Comparison of ENCODE assay signal across 13 cellular contexts in genomic region chr15:55344206-55344605, GRCh38. TPM values are rescaled to one million over a fixed set of nuclear protein-coding genes. Genes with fewer than 3 reads are reported as not detected.
DNase-seq lines count a peak whose midpoint lies in the region; ATAC-seq and TF ChIP-seq lines count a peak whose summit lies in the region.
"Had no signal": no experiment of that assay in that cellular context is flagged by ENCODE, and none has a peak within 500 bp of the region (broad histone marks: within the 10 kb centered on the region; RNA-seq: fewer than 3 reads in every experiment).

No MANE protein-coding gene starts in this region.

- TF ChIP-seq CTCF in GM23338 (conservative IDR thresholded peaks at IDR 0.05; ENCODE audit: low read depth in 2 of 2) = no peak

- CTCF ChIA-PET in activated CD8-positive, alpha-beta T cell treated with anti-CD3 and anti-CD28 coated beads, Interleukin-2, amount 10 ng/mL, durations not matched to agents 7 days and 5 days (lab: Charles Lee) = no interaction called here
- CTCF ChIA-PET in activated CD8-positive, alpha-beta memory T cell treated with anti-CD3 and anti-CD28 coated beads, Interleukin-2, amount 10 ng/mL, durations not matched to agents 7 days and 5 days (lab: Charles Lee) = no interaction called here

- H3K9me3 ChIP-seq in T-helper 17 cell (ENCODE audit: control insufficient read depth, low read length, poor library complexity, severe bottlenecking) = no peaks in the 10 kb centered on the region
- H3K9me3 ChIP-seq: gastroesophageal sphincter, stomach had no signal

- no peaks in the 10 kb centered on the region for H3K27me3 ChIP-seq in GM23338 (ENCODE audit: insufficient read depth)
- H3K27me3 ChIP-seq: gastroesophageal sphincter, stomach had no signal

- peak overlapping the region; percentile 7; the same call in 1 of the 2 replicates for H3K27ac ChIP-seq in GM23338 (ENCODE audit: low read depth)
- H3K27ac ChIP-seq: gastroesophageal sphincter, stomach had no signal

- DNase-seq in GM23338 (ENCODE audit: low spot score) = peak; percentile 74
- DNase-seq in T-helper 17 cell = no peak
- peak; percentile 9 for DNase-seq in hepatic stellate cell (ENCODE audit: low spot score)
- peak; percentile 61 for DNase-seq in renal cortical epithelial cell (ENCODE audit: low read depth)
- DNase-seq in NCI-H82 treated with DMSO at 0.1 percent for 48 hours (lab: John Stamatoyannopoulos, UW; ENCODE audit: unreplicated experiment) = no peak
- no peak for DNase-seq in activated CD8-positive, alpha-beta T cell treated with anti-CD3 and anti-CD28 coated beads, Interleukin-2, amount 10 ng/mL, durations not matched to agents 7 days and 5 days
- DNase-seq in activated CD8-positive, alpha-beta memory T cell treated with anti-CD3 and anti-CD28 coated beads, Interleukin-2, amount 10 ng/mL, durations not matched to agents 7 days and 5 days = no peak
- DNase-seq: DMS79, NCI-H524, stomach, T-helper 2 cell had no signal

- no peaks in the 10 kb centered on the region for H3K9me2 ChIP-seq in GM23338 (ENCODE audit: insufficient read depth)

- H3K27ac Mint-ChIP-seq in GM23338 = peak overlapping the region; percentile 75
- peak overlapping the region; percentile 16 for H3K27ac Mint-ChIP-seq in T-helper 17 cell
- no peak overlapping the region for H3K27ac Mint-ChIP-seq in activated CD8-positive, alpha-beta T cell treated with anti-CD3 and anti-CD28 coated beads, Interleukin-2, amount 10 ng/mL, durations not matched to agents 7 days and 5 days
- no peak overlapping the region for H3K27ac Mint-ChIP-seq in activated CD8-positive, alpha-beta memory T cell treated with anti-CD3 and anti-CD28 coated beads, Interleukin-2, amount 10 ng/mL, durations not matched to agents 7 days and 5 days

- no peaks in the 10 kb centered on the region for H3K36me3 Mint-ChIP-seq in GM23338 (ENCODE audit: low read depth)
- peaks cover 5% of the 10 kb centered on the region for H3K36me3 Mint-ChIP-seq in T-helper 17 cell (ENCODE audit: low read depth)
- H3K36me3 Mint-ChIP-seq in activated CD8-positive, alpha-beta T cell treated with anti-CD3 and anti-CD28 coated beads, Interleukin-2, amount 10 ng/mL, durations not matched to agents 7 days and 5 days (ENCODE audit: low read depth) = peaks cover 28% of the 10 kb centered on the region
- peaks cover 33% of the 10 kb centered on the region for H3K36me3 Mint-ChIP-seq in activated CD8-positive, alpha-beta memory T cell treated with anti-CD3 and anti-CD28 coated beads, Interleukin-2, amount 10 ng/mL, durations not matched to agents 7 days and 5 days

- no peaks in the 10 kb centered on the region for H3F3A ChIP-seq in GM23338 (replicated peaks; ENCODE audit: low read depth)

- H3K27me3 Mint-ChIP-seq in GM23338 (ENCODE audit: insufficient read depth, low read depth, poor library complexity) (peaks cover 7% of the 10 kb centered on the region), T-helper 17 cell (no peaks in the 10 kb centered on the region)
- H3K27me3 Mint-ChIP-seq in activated CD8-positive, alpha-beta T cell treated with anti-CD3 and anti-CD28 coated beads, Interleukin-2, amount 10 ng/mL, durations not matched to agents 7 days and 5 days (ENCODE audit: low read depth) = no peaks in the 10 kb centered on the region
- H3K27me3 Mint-ChIP-seq in activated CD8-positive, alpha-beta memory T cell treated with anti-CD3 and anti-CD28 coated beads, Interleukin-2, amount 10 ng/mL, durations not matched to agents 7 days and 5 days = no peaks in the 10 kb centered on the region

- no peak overlapping the region for H3K4me2 ChIP-seq in GM23338

- H2AFZ ChIP-seq in GM23338 = no peak overlapping the region

- no peaks in the 10 kb centered on the region for H3K9me3 Mint-ChIP-seq in GM23338
- no peaks in the 10 kb centered on the region for H3K9me3 Mint-ChIP-seq in activated CD8-positive, alpha-beta T cell treated with anti-CD3 and anti-CD28 coated beads, Interleukin-2, amount 10 ng/mL, durations not matched to agents 7 days and 5 days (ENCODE audit: insufficient read depth)
- H3K9me3 Mint-ChIP-seq in activated CD8-positive, alpha-beta memory T cell treated with anti-CD3 and anti-CD28 coated beads, Interleukin-2, amount 10 ng/mL, durations not matched to agents 7 days and 5 days (ENCODE audit: low read depth) = no peaks in the 10 kb centered on the region

- no peaks in the 10 kb centered on the region for H3K79me2 ChIP-seq in GM23338 (replicated peaks; ENCODE audit: insufficient read depth)

- no peak overlapping the region for H3K4me3 ChIP-seq in GM23338
- H3K4me3 ChIP-seq: gastroesophageal sphincter, stomach had no signal

- H3K4me1 Mint-ChIP-seq in GM23338 (peaks cover 24% of the 10 kb centered on the region), T-helper 17 cell (no peaks in the 10 kb centered on the region)
- H3K4me1 Mint-ChIP-seq in activated CD8-positive, alpha-beta T cell treated with anti-CD3 and anti-CD28 coated beads, Interleukin-2, amount 10 ng/mL, durations not matched to agents 7 days and 5 days (ENCODE audit: low read depth) = no peaks in the 10 kb centered on the region
- no peaks in the 10 kb centered on the region for H3K4me1 Mint-ChIP-seq in activated CD8-positive, alpha-beta memory T cell treated with anti-CD3 and anti-CD28 coated beads, Interleukin-2, amount 10 ng/mL, durations not matched to agents 7 days and 5 days

- POLR2A ChIA-PET in activated CD8-positive, alpha-beta T cell treated with anti-CD3 and anti-CD28 coated beads, Interleukin-2, amount 10 ng/mL, durations not matched to agents 7 days and 5 days (lab: Charles Lee) = no interaction called here

- peaks cover 13% of the 10 kb centered on the region for H3K4me1 ChIP-seq in GM23338 (ENCODE audit: insufficient read depth)
- H3K4me1 ChIP-seq: gastroesophageal sphincter had no signal

- H4K20me1 ChIP-seq in GM23338 (replicated peaks; ENCODE audit: insufficient read depth) = no peaks in the 10 kb centered on the region

- H3K36me3 ChIP-seq in GM23338 (ENCODE audit: insufficient read depth) = no peaks in the 10 kb centered on the region

- peak; percentile 89 for ATAC-seq in GM23338
- no peak for ATAC-seq in T-helper 17 cell
- no peak for ATAC-seq in activated CD8-positive, alpha-beta T cell treated with anti-CD3 and anti-CD28 coated beads, Interleukin-2, amount 10 ng/mL, durations not matched to agents 7 days and 5 days
- ATAC-seq in HG03097 (IDR thresholded peaks at IDR 0.05; ENCODE audit: low FRiP score, unreplicated experiment) = no peak
- no peak for ATAC-seq in activated CD8-positive, alpha-beta memory T cell treated with anti-CD3 and anti-CD28 coated beads, Interleukin-2, amount 10 ng/mL, durations not matched to agents 7 days and 5 days
- ATAC-seq: gastroesophageal sphincter had no signal

- no peak overlapping the region; the same call in 2 of the 3 replicates for H3K4me3 Mint-ChIP-seq in GM23338
- no peak overlapping the region for H3K4me3 Mint-ChIP-seq in T-helper 17 cell
- H3K4me3 Mint-ChIP-seq in activated CD8-positive, alpha-beta T cell treated with anti-CD3 and anti-CD28 coated beads, Interleukin-2, amount 10 ng/mL, durations not matched to agents 7 days and 5 days = no peak overlapping the region
- no peak overlapping the region for H3K4me3 Mint-ChIP-seq in activated CD8-positive, alpha-beta memory T cell treated with anti-CD3 and anti-CD28 coated beads, Interleukin-2, amount 10 ng/mL, durations not matched to agents 7 days and 5 days

RNA-seq across cellular contexts. Expression of gene PIGB, which starts 25.2 kb away (rescaled TPM):
- 6.1 and 10.1 TPM in 2 replicates for total RNA-seq in GM23338 (2014; rRNA removed; shearing (Covaris generic))
- 6.0 and 9.0 TPM in 2 replicates for polyA plus RNA-seq in GM23338 (2016; fragmentation: Nextera tagmentation; extraction: Ambion mirVana)
- 10 to 100 TPM; 23.2 to 24.5 TPM for total RNA-seq in T-helper 17 cell
- 16.2 and 18.2 TPM in 2 replicates for total RNA-seq in renal cortical epithelial cell
- total RNA-seq in activated CD8-positive, alpha-beta T cell treated with anti-CD3 and anti-CD28 coated beads, Interleukin-2, amount 10 ng/mL, durations not matched to agents 7 days and 5 days = 10 to 100 TPM; 16.4 to 23.7 TPM
- total RNA-seq in activated CD8-positive, alpha-beta memory T cell treated with anti-CD3 and anti-CD28 coated beads, Interleukin-2, amount 10 ng/mL, durations not matched to agents 7 days and 5 days = 10 to 100 TPM; 29.8 to 31.2 TPM

RNA-seq across cellular contexts. Expression of gene PIGBOS1, which starts 25.3 kb away (rescaled TPM):
- total RNA-seq in GM23338 (2014; rRNA removed; shearing (Covaris generic)) = 9.1 and 14.1 TPM in 2 replicates
- 16.7 and 20.2 TPM in 2 replicates for polyA plus RNA-seq in GM23338 (2016; fragmentation: Nextera tagmentation; extraction: Ambion mirVana)
- total RNA-seq in T-helper 17 cell (1 to 10 TPM; 6.1 to 9.0 TPM), renal cortical epithelial cell (11.4 and 16.0 TPM in 2 replicates)
- 10 to 100 TPM in 1 of 2 experiments, 1 to 10 TPM in 1; 8.9 to 12.2 TPM for total RNA-seq in activated CD8-positive, alpha-beta T cell treated with anti-CD3 and anti-CD28 coated beads, Interleukin-2, amount 10 ng/mL, durations not matched to agents 7 days and 5 days
- total RNA-seq in activated CD8-positive, alpha-beta memory T cell treated with anti-CD3 and anti-CD28 coated beads, Interleukin-2, amount 10 ng/mL, durations not matched to agents 7 days and 5 days = 10 to 100 TPM; 13.2 to 14.3 TPM

RNA-seq across cellular contexts. Expression of gene RAB27A, which starts 54.6 kb away (rescaled TPM):
- 3.0 and 5.8 TPM in 2 replicates for total RNA-seq in GM23338 (2014; rRNA removed; shearing (Covaris generic))
- polyA plus RNA-seq in GM23338 (2016; fragmentation: Nextera tagmentation; extraction: Ambion mirVana) = 2.8 and 3.2 TPM in 2 replicates
- total RNA-seq in T-helper 17 cell (10 to 100 TPM; 27.1 to 31.4 TPM), renal cortical epithelial cell (6.9 and 25.7 TPM in 2 replicates)
- 100 to 1,000 TPM; 102 to 105 TPM for total RNA-seq in activated CD8-positive, alpha-beta T cell treated with anti-CD3 and anti-CD28 coated beads, Interleukin-2, amount 10 ng/mL, durations not matched to agents 7 days and 5 days
- 100 to 1,000 TPM; 136 to 149 TPM for total RNA-seq in activated CD8-positive, alpha-beta memory T cell treated with anti-CD3 and anti-CD28 coated beads, Interleukin-2, amount 10 ng/mL, durations not matched to agents 7 days and 5 days

Comparison
In these comparisons a context has a peak if more than half of its experiments do, and no peak if none do; other contexts are left out.
1. DNase-seq: peak in GM23338 (single experiment), hepatic stellate cell (single experiment) and renal cortical epithelial cell (single experiment); none in T-helper 17 cell (0 of 3), NCI-H82 treated with DMSO at 0.1 percent for 48 hours (single experiment), activated CD8-positive, alpha-beta T cell treated with anti-CD3 and anti-CD28 coated beads, Interleukin-2, amount 10 ng/mL, durations not matched to agents 7 days and 5 days (single experiment) and activated CD8-positive, alpha-beta memory T cell treated with anti-CD3 and anti-CD28 coated beads, Interleukin-2, amount 10 ng/mL, durations not matched to agents 7 days and 5 days (single experiment).
2. H3K27ac Mint-ChIP-seq: peak in GM23338 (single experiment) and T-helper 17 cell (single experiment); none in activated CD8-positive, alpha-beta T cell treated with anti-CD3 and anti-CD28 coated beads, Interleukin-2, amount 10 ng/mL, durations not matched to agents 7 days and 5 days (single experiment) and activated CD8-positive, alpha-beta memory T cell treated with anti-CD3 and anti-CD28 coated beads, Interleukin-2, amount 10 ng/mL, durations not matched to agents 7 days and 5 days (single experiment).